ENCODE assay signal across 14 cellular contexts in the genomic region with DNA sequence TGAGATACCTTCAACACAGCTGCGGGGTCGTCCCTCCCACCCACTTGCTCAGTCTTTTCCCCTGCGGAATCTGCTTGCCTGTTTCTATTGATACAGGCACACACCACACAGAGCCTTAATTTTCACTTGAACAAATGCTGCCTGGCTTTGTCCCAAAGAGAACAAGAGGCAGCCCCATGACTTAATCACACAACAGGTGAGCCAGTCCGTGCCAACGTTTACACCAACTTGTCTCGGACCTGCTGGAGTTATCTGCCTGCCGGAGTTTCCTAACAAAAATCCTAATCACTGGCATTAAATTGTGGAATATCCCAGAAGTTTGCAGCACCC.
"Had no signal": no experiment of that assay in that cellular context is flagged by ENCODE, and none has a peak within 500 bp of the region (broad histone marks: within the 10 kb centered on the region; RNA-seq: fewer than 3 reads in every experiment).

No MANE protein-coding gene starts in this region.

- H3K27me3 ChIP-seq: colonic mucosa, right atrium auricular region, testis, upper lobe of left lung had no signal

- H3K4me1 ChIP-seq: colonic mucosa had no signal

- H3K27ac ChIP-seq: colonic mucosa, right atrium auricular region, testis, upper lobe of left lung had no signal

- DNase-seq: activated CD4-positive, alpha-beta T cell treated with anti-CD3 and anti-CD28 coated beads, Interleukin-2, amount 50 U/mL, for 4 hours; activated gamma-delta T cell treated with Interleukin-2 at 50 U/mL for 16 hours; amygdala; central memory CD4-positive, alpha-beta T cell; colonic mucosa; foreskin melanocyte; nephron progenitor cell; stimulated activated CD4-positive, alpha-beta T cell treated with anti-CD3 and anti-CD28 coated beads, Interleukin-15, amount 100 ng/mL, for 24 hours; stimulated activated CD4-positive, alpha-beta T cell treated with anti-CD3 and anti-CD28 coated beads, Interleukin-2, amount 100 ng/mL, for 48 hours; testis; upper lobe of left lung had no signal

- H3K36me3 ChIP-seq: colonic mucosa, right atrium auricular region, upper lobe of left lung had no signal

- H3K9me3 ChIP-seq: colonic mucosa, right atrium auricular region, testis, upper lobe of left lung had no signal

- H3K4me3 ChIP-seq: colonic mucosa, lung, right atrium auricular region, skin epidermis, testis, upper lobe of left lung had no signal
